9 cellular contexts compared by ENCODE assay signal in the genomic region with DNA sequence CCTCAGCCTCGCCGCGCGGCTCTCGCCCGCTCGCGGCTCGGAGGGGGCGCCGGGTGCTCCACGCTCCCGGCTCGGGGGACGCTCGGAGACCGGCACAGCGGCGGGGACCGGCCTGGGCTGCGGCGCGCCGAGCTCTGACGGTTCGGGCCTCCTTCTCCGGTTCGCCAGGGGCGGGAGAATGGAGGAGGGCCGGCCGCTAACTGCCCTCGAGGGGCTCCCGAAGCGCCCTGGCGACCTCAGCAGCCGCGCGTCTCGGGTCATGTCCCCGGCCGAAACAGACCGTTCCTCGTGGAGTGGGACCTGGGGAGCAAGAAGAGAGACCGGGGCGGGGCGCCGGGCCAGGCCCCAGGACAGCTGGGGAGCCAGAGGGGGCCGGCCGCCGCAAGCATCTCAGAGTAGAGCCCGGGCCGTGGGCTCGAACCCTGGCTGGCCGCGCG. TPM values are rescaled to one million over a fixed set of nuclear protein-coding genes. Genes with fewer than 3 reads are reported as not detected.
DNase-seq lines count a peak whose midpoint lies in the region; ATAC-seq and TF ChIP-seq lines count a peak whose summit lies in the region.
"Had no signal": no experiment of that assay in that cellular context is flagged by ENCODE, and none has a peak within 500 bp of the region (broad histone marks: within the 10 kb centered on the region; RNA-seq: fewer than 3 reads in every experiment).

No MANE protein-coding gene starts in this region.

- H3K9me3 ChIP-seq in OCI-LY1 (ENCODE audit: low read length) (no peaks in the 10 kb centered on the region), left ventricle myocardium inferior (replicated peaks) (no peaks in the 10 kb centered on the region), skeletal muscle tissue (ENCODE audit: control insufficient read depth in 3 of 3, low read length in 3 of 3) (no peaks in the 10 kb centered on the region)

- H3K4me3 ChIP-seq in OCI-LY1 (ENCODE audit: low read depth, low read length, poor library complexity, severe bottlenecking) (peak overlapping the region; percentile 36), left ventricle myocardium inferior (peak overlapping the region; percentile 72), skeletal muscle tissue (ENCODE audit: low read length in 3 of 3) (peak overlapping the region in 2 of 3 donors; percentile 52 to 54)

- intact Hi-C loops in left ventricle myocardium inferior (cut with micrococcal nuclease): no loop called here

- H3K4me2 ChIP-seq in OCI-LY1 (ENCODE audit: low read length): peak overlapping the region; percentile 22; the same call in 1 of the 2 replicates

- H3K36me3 ChIP-seq in OCI-LY1 (ENCODE audit: insufficient read depth, low read length) (no peaks in the 10 kb centered on the region), left ventricle myocardium inferior (no peaks in the 10 kb centered on the region), skeletal muscle tissue (ENCODE audit: control insufficient read depth in 3 of 3, insufficient read depth in 3 of 3, low read length in 3 of 3) (no peaks in the 10 kb centered on the region)

- TF ChIP-seq CTCF in OCI-LY1 (IDR thresholded peaks at IDR 0.05; ENCODE audit: low read length) (no peak), left ventricle myocardium inferior (IDR thresholded peaks at IDR 0.05; ENCODE audit: borderline replicate concordance) (no peak)

- no peaks in the 10 kb centered on the region for H3K79me2 ChIP-seq in OCI-LY1 (ENCODE audit: insufficient read depth, low read length)

- no peaks in the 10 kb centered on the region for H4K20me1 ChIP-seq in OCI-LY1 (ENCODE audit: insufficient read depth, low read length)

- DNase-seq in left ventricle myocardium inferior: no peak
- DNase-seq in RKO (ENCODE audit: low spot score): no peak

- no peak overlapping the region for H3K9ac ChIP-seq in OCI-LY1 (ENCODE audit: low read length)
- no peak overlapping the region for H3K9ac ChIP-seq in skeletal muscle tissue (ENCODE audit: low read depth in 1 of 3, low read length in 3 of 3)

- H3K4me1 ChIP-seq in OCI-LY1 (ENCODE audit: insufficient read depth, low read length, severe bottlenecking): no peaks in the 10 kb centered on the region
- peaks cover 41% of the 10 kb centered on the region for H3K4me1 ChIP-seq in left ventricle myocardium inferior
- peaks cover 4 to 31% (median 14%) of the 10 kb centered on the region in 3 donors for H3K4me1 ChIP-seq in skeletal muscle tissue (ENCODE audit: control insufficient read depth in 3 of 3, insufficient read depth in 3 of 3, low read length in 3 of 3)

- peaks cover 3% of the 10 kb centered on the region; the same call in 1 of the 2 replicates for H3K27me3 ChIP-seq in OCI-LY1 (ENCODE audit: insufficient read depth, low read length)
- peaks cover 95% of the 10 kb centered on the region for H3K27me3 ChIP-seq in left ventricle myocardium inferior (ENCODE audit: low read depth)
- peaks cover 61 to 79% (median 66%) of the 10 kb centered on the region in 3 donors for H3K27me3 ChIP-seq in skeletal muscle tissue (ENCODE audit: control insufficient read depth in 3 of 3, insufficient read depth in 3 of 3, low read length in 3 of 3)

- no peaks in the 10 kb centered on the region for H3F3A ChIP-seq in OCI-LY1 (ENCODE audit: insufficient read depth, low read length)

- peak; percentile 32 for ATAC-seq in GM19351 (IDR thresholded peaks at IDR 0.05; ENCODE audit: unreplicated experiment)
- no peak for ATAC-seq in HG03460 (IDR thresholded peaks at IDR 0.05; ENCODE audit: unreplicated experiment)
- no peak for ATAC-seq in HG03159 (IDR thresholded peaks at IDR 0.05; ENCODE audit: unreplicated experiment)
- ATAC-seq in HG03097 (IDR thresholded peaks at IDR 0.05; ENCODE audit: low FRiP score, unreplicated experiment): no peak

- H3K9me2 ChIP-seq in OCI-LY1 (ENCODE audit: low read depth, low read length): no peaks in the 10 kb centered on the region

- H2AFZ ChIP-seq in OCI-LY1 (ENCODE audit: low read length): no peak overlapping the region

- H3K27ac ChIP-seq in OCI-LY1 (ENCODE audit: low read depth, low read length, poor library complexity, severe bottlenecking): no peak overlapping the region
- H3K27ac ChIP-seq in left ventricle myocardium inferior (replicated peaks): no peak overlapping the region
- H3K27ac ChIP-seq in skeletal muscle tissue (ENCODE audit: low read depth, low read length): no peak overlapping the region

RNA-seq across cellular contexts. Expression of a gene that starts 0.3 kb away (rescaled TPM):
- total RNA-seq in left ventricle myocardium inferior (1.6 TPM), skeletal muscle tissue (2.1 TPM)
- total RNA-seq: activated CD8-positive, alpha-beta memory T cell treated with anti-CD3 and anti-CD28 coated beads for 36 hours had no signal
